In genomic region chr12:130509454-130509853, GRCh38 we compare ENCODE assay signal across 29 cellular contexts.
"Had no signal": no experiment of that assay in that cellular context is flagged by ENCODE, and none has a peak within 500 bp of the region (broad histone marks: within the 10 kb centered on the region; RNA-seq: fewer than 3 reads in every experiment).

No MANE protein-coding gene starts in this region.

- ATAC-seq: stimulated activated effector memory CD8-positive, alpha-beta T cell treated with anti-CD3 and anti-CD28 coated beads, Interleukin-12 subunit alpha, Interleukin-12 subunit beta, amount 100 ng/mL, for 72 hours; stimulated activated memory B cell treated with anti-CD40 and anti-IgM and Interleukin-4, amounts not matched to agents 10 μg/mL and 1 μg/mL and 100 μg/mL, for 72 hours; stimulated activated naive B cell treated with anti-CD40 and anti-IgM and Interleukin-4, amounts not matched to agents 10 μg/mL and 1 μg/mL and 100 μg/mL, for 72 hours; stimulated activated naive CD8-positive, alpha-beta T cell treated with anti-CD3 and anti-CD28 coated beads, Interleukin-15, amount 100 ng/mL, for 72 hours; stimulated activated naive CD8-positive, alpha-beta T cell treated with anti-CD3 and anti-CD28 coated beads, Interleukin-15, Interleukin-2, amounts not matched to agents 100 U/mL and 50 U/mL, for 24 hours; upper lobe of right lung had no signal

- H3K27me3 Mint-ChIP-seq: stimulated activated memory B cell treated with anti-CD40 and anti-IgM and Interleukin-4, amounts not matched to agents 10 μg/mL and 1 μg/mL and 100 μg/mL, for 72 hours; stimulated activated naive B cell treated with anti-CD40 and anti-IgM and Interleukin-4, amounts not matched to agents 10 μg/mL and 1 μg/mL and 100 μg/mL, for 72 hours; stimulated activated naive CD8-positive, alpha-beta T cell treated with anti-CD3 and anti-CD28 coated beads, Interleukin-15, Interleukin-2, amounts not matched to agents 100 ng/mL and 50 ng/mL, for 24 hours; type B pancreatic cell had no signal

- H3K9me3 ChIP-seq: stomach, suprapubic skin, testis, thoracic aorta, thyroid gland, tibial artery, transverse colon, upper lobe of left lung, upper lobe of right lung, uterus, vagina had no signal

- H3K27ac Mint-ChIP-seq: stimulated activated effector memory CD8-positive, alpha-beta T cell treated with anti-CD3 and anti-CD28 coated beads, Interleukin-12 subunit alpha, Interleukin-12 subunit beta, amount 100 ng/mL, for 72 hours; stimulated activated memory B cell treated with anti-CD40 and anti-IgM and Interleukin-4, amounts not matched to agents 10 μg/mL and 1 μg/mL and 100 μg/mL, for 72 hours; stimulated activated naive B cell treated with anti-CD40 and anti-IgM and Interleukin-4, amounts not matched to agents 10 μg/mL and 1 μg/mL and 100 μg/mL, for 72 hours; stimulated activated naive CD8-positive, alpha-beta T cell treated with anti-CD3 and anti-CD28 coated beads, Interleukin-15, amount 100 ng/mL, for 72 hours; stimulated activated naive CD8-positive, alpha-beta T cell treated with anti-CD3 and anti-CD28 coated beads, Interleukin-15, Interleukin-2, amounts not matched to agents 100 ng/mL and 50 ng/mL, for 24 hours; type B pancreatic cell had no signal

- FAIRE-seq: urothelium cell line had no signal

- H3K36me3 Mint-ChIP-seq: stimulated activated effector memory CD8-positive, alpha-beta T cell treated with anti-CD3 and anti-CD28 coated beads, Interleukin-12 subunit alpha, Interleukin-12 subunit beta, amount 100 ng/mL, for 72 hours; stimulated activated memory B cell treated with anti-CD40 and anti-IgM and Interleukin-4, amounts not matched to agents 10 μg/mL and 1 μg/mL and 100 μg/mL, for 72 hours; stimulated activated naive B cell treated with anti-CD40 and anti-IgM and Interleukin-4, amounts not matched to agents 10 μg/mL and 1 μg/mL and 100 μg/mL, for 72 hours; type B pancreatic cell had no signal

- H3K4me3 Mint-ChIP-seq: stimulated activated effector memory CD8-positive, alpha-beta T cell treated with anti-CD3 and anti-CD28 coated beads, Interleukin-12 subunit alpha, Interleukin-12 subunit beta, amount 100 ng/mL, for 72 hours; stimulated activated memory B cell treated with anti-CD40 and anti-IgM and Interleukin-4, amounts not matched to agents 10 μg/mL and 1 μg/mL and 100 μg/mL, for 72 hours; stimulated activated naive B cell treated with anti-CD40 and anti-IgM and Interleukin-4, amounts not matched to agents 10 μg/mL and 1 μg/mL and 100 μg/mL, for 72 hours; stimulated activated naive CD8-positive, alpha-beta T cell treated with anti-CD3 and anti-CD28 coated beads, Interleukin-15, amount 100 ng/mL, for 72 hours; stimulated activated naive CD8-positive, alpha-beta T cell treated with anti-CD3 and anti-CD28 coated beads, Interleukin-15, Interleukin-2, amounts not matched to agents 100 ng/mL and 50 ng/mL, for 24 hours; type B pancreatic cell had no signal

- H3K27ac ChIP-seq: stomach, suprapubic skin, testis, thoracic aorta, thyroid gland, tibial artery, tibial nerve, transverse colon, upper lobe of left lung, upper lobe of right lung, uterus, vagina had no signal

- H3K4me3 ChIP-seq: stomach, suprapubic skin, testis, thoracic aorta, thyroid gland, tibial artery, tibial nerve, transverse colon, upper lobe of left lung, upper lobe of right lung, uterus, vagina had no signal

- H3K36me3 ChIP-seq: stomach, suprapubic skin, thoracic aorta, thyroid gland, tibial artery, tibial nerve, transverse colon, upper lobe of left lung, upper lobe of right lung, uterus, vagina had no signal

- DNase-seq: stimulated activated CD4-positive, alpha-beta T cell treated with anti-CD3 and anti-CD28 coated beads, Interleukin-2, amount 100 ng/mL, for 48 hours; stimulated activated CD4-positive, alpha-beta T cell treated with anti-CD3 and anti-CD28 coated beads, Interleukin-4, amount 100 ng/mL, for 1 hour; stimulated activated CD4-positive, alpha-beta T cell treated with anti-CD3 and anti-CD28 coated beads, Interleukin-4, amount 100 ng/mL, for 24 hours; stimulated activated CD4-positive, alpha-beta T cell treated with anti-CD3 and anti-CD28 coated beads, Interleukin-4, amount 100 ng/mL, for 4 hours; stimulated activated CD8-positive, alpha-beta memory T cell treated with anti-CD3 and anti-CD28 coated beads, Interleukin-4, amount 100 ng/mL, for 48 hours; stimulated activated naive B cell treated with anti-CD40 and anti-IgM and Interleukin-4, amounts not matched to agents 10 μg/mL and 1 μg/mL and 100 μg/mL, for 72 hours; stimulated activated naive CD4-positive, alpha-beta T cell; stimulated activated naive CD4-positive, alpha-beta T cell treated with Interleukin-2 at 50 U/mL for 16 hours; stimulated activated naive CD8-positive, alpha-beta T cell treated with anti-CD3 and anti-CD28 coated beads, Interleukin-15, amount 100 ng/mL, for 72 hours; stimulated activated naive CD8-positive, alpha-beta T cell treated with anti-CD3 and anti-CD28 coated beads, Interleukin-15, Interleukin-2, amounts not matched to agents 100 U/mL and 50 U/mL, for 24 hours; stomach; substantia nigra; testis; thyroid gland; tibial artery; transverse colon; trophoblast cell; upper lobe of left lung; upper lobe of right lung; uterus had no signal

- H3K4me1 Mint-ChIP-seq: stimulated activated effector memory CD8-positive, alpha-beta T cell treated with anti-CD3 and anti-CD28 coated beads, Interleukin-12 subunit alpha, Interleukin-12 subunit beta, amount 100 ng/mL, for 72 hours; stimulated activated memory B cell treated with anti-CD40 and anti-IgM and Interleukin-4, amounts not matched to agents 10 μg/mL and 1 μg/mL and 100 μg/mL, for 72 hours; stimulated activated naive B cell treated with anti-CD40 and anti-IgM and Interleukin-4, amounts not matched to agents 10 μg/mL and 1 μg/mL and 100 μg/mL, for 72 hours; stimulated activated naive CD8-positive, alpha-beta T cell treated with anti-CD3 and anti-CD28 coated beads, Interleukin-15, amount 100 ng/mL, for 72 hours had no signal

- H3K27me3 ChIP-seq: suprapubic skin, testis, thyroid gland, tibial nerve, transverse colon, upper lobe of left lung, upper lobe of right lung, uterus, vagina had no signal

- H3K9me3 Mint-ChIP-seq: stimulated activated effector memory CD8-positive, alpha-beta T cell treated with anti-CD3 and anti-CD28 coated beads, Interleukin-12 subunit alpha, Interleukin-12 subunit beta, amount 100 ng/mL, for 72 hours; stimulated activated naive CD8-positive, alpha-beta T cell treated with anti-CD3 and anti-CD28 coated beads, Interleukin-15, amount 100 ng/mL, for 72 hours; type B pancreatic cell had no signal

- H3K4me1 ChIP-seq: stomach, suprapubic skin, testis, thyroid gland, tibial artery, tibial nerve, transverse colon, upper lobe of left lung, upper lobe of right lung, uterus, vagina had no signal
